ENCODE assay signal across 1 cellular context in genomic region chr3:8623741-8624140, GRCh38.
TF ChIP-seq lines count a peak whose summit lies in the region.

No MANE protein-coding gene starts in this region.

TF ChIP-seq in GM23338, 12 proteins besides CTCF, POLR2A, EP300 and RAD21 (continued from another document):
- TF ChIP-seq REST (IDR thresholded peaks at IDR 0.05; ENCODE audit: unreplicated experiment): no peak
